ENCODE assay signal across 8 cellular contexts in genomic region chr12:82685721-82686222, GRCh38. TPM values are rescaled to one million over a fixed set of nuclear protein-coding genes. Genes with fewer than 3 reads are reported as not detected.
DNase-seq lines count a peak whose midpoint lies in the region; ATAC-seq and TF ChIP-seq lines count a peak whose summit lies in the region.

No MANE protein-coding gene starts in this region.

- H3K27me3 Mint-ChIP-seq in activated T-helper 17 cell treated with anti-CD3 and anti-CD28 coated beads, Interleukin-2, amount 50 U/mL, for 72 hours: peaks cover 10% of the 10 kb centered on the region
- peaks cover 4 to 9% (median 4%) of the 10 kb centered on the region in 5 donors for H3K27me3 Mint-ChIP-seq in naive thymus-derived CD8-positive, alpha-beta T cell
- H3K27me3 Mint-ChIP-seq in stimulated activated naive B cell treated with anti-CD40 and anti-IgM and Interleukin-4, amounts not matched to agents 10 μg/mL and 1 μg/mL and 100 μg/mL, for 72 hours: peaks cover 11 to 15% of the 10 kb centered on the region in 2 donors

- TF ChIP-seq CTCF in LNCAP (IDR thresholded peaks at IDR 0.05) (peak; percentile 75), fibroblast of mammary gland (conservative IDR thresholded peaks at IDR 0.05; ENCODE audit: control insufficient read depth, insufficient read depth, low read depth, low read length) (peak; percentile 82)

- peak overlapping the region; percentile 93 for H3K27ac Mint-ChIP-seq in activated T-helper 17 cell treated with anti-CD3 and anti-CD28 coated beads, Interleukin-2, amount 50 U/mL, for 72 hours
- peak overlapping the region; percentile 80 to 96 (median 93) for H3K27ac Mint-ChIP-seq in naive thymus-derived CD8-positive, alpha-beta T cell
- H3K27ac Mint-ChIP-seq in stimulated activated naive B cell treated with anti-CD40 and anti-IgM and Interleukin-4, amounts not matched to agents 10 μg/mL and 1 μg/mL and 100 μg/mL, for 72 hours: peak overlapping the region; percentile 79

- H3K4me1 Mint-ChIP-seq in activated T-helper 17 cell treated with anti-CD3 and anti-CD28 coated beads, Interleukin-2, amount 50 U/mL, for 72 hours: peaks cover 8% of the 10 kb centered on the region
- H3K4me1 Mint-ChIP-seq in naive thymus-derived CD8-positive, alpha-beta T cell: peaks cover 4 to 20% (median 14%) of the 10 kb centered on the region in 4 donors
- peaks cover 9 to 11% of the 10 kb centered on the region in 2 donors for H3K4me1 Mint-ChIP-seq in stimulated activated naive B cell treated with anti-CD40 and anti-IgM and Interleukin-4, amounts not matched to agents 10 μg/mL and 1 μg/mL and 100 μg/mL, for 72 hours

- H3K36me3 Mint-ChIP-seq in activated T-helper 17 cell treated with anti-CD3 and anti-CD28 coated beads, Interleukin-2, amount 50 U/mL, for 72 hours (ENCODE audit: low read depth): no peaks in the 10 kb centered on the region
- no peaks in the 10 kb centered on the region for H3K36me3 Mint-ChIP-seq in naive thymus-derived CD8-positive, alpha-beta T cell
- peaks cover 0 to 2% of the 10 kb centered on the region in 2 donors for H3K36me3 Mint-ChIP-seq in stimulated activated naive B cell treated with anti-CD40 and anti-IgM and Interleukin-4, amounts not matched to agents 10 μg/mL and 1 μg/mL and 100 μg/mL, for 72 hours

- POLR2A ChIA-PET in naive thymus-derived CD8-positive, alpha-beta T cell (lab: Charles Lee): interaction anchor here (1.6 kb wide), 1 partner anchor 8 kb away, joined by 3 read pairs; no protein-coding TSS in a partner anchor

- peak; percentile 69 for ATAC-seq in activated T-helper 17 cell treated with anti-CD3 and anti-CD28 coated beads, Interleukin-2, amount 50 U/mL, for 72 hours (replicated peaks)
- ATAC-seq in naive thymus-derived CD8-positive, alpha-beta T cell: peak; percentile 60 to 65
- peak; percentile 76 to 80 for ATAC-seq in stimulated activated naive B cell treated with anti-CD40 and anti-IgM and Interleukin-4, amounts not matched to agents 10 μg/mL and 1 μg/mL and 100 μg/mL, for 72 hours (replicated peaks)

- no peaks in the 10 kb centered on the region for H3K9me3 Mint-ChIP-seq in activated T-helper 17 cell treated with anti-CD3 and anti-CD28 coated beads, Interleukin-2, amount 50 U/mL, for 72 hours
- no peaks in the 10 kb centered on the region for H3K9me3 Mint-ChIP-seq in naive thymus-derived CD8-positive, alpha-beta T cell
- no peaks in the 10 kb centered on the region for H3K9me3 Mint-ChIP-seq in stimulated activated naive B cell treated with anti-CD40 and anti-IgM and Interleukin-4, amounts not matched to agents 10 μg/mL and 1 μg/mL and 100 μg/mL, for 72 hours

- peak overlapping the region; percentile 97 for H3K4me3 Mint-ChIP-seq in activated T-helper 17 cell treated with anti-CD3 and anti-CD28 coated beads, Interleukin-2, amount 50 U/mL, for 72 hours
- peak overlapping the region; percentile 86 to 99 (median 95) for H3K4me3 Mint-ChIP-seq in naive thymus-derived CD8-positive, alpha-beta T cell
- peak overlapping the region; percentile 89 for H3K4me3 Mint-ChIP-seq in stimulated activated naive B cell treated with anti-CD40 and anti-IgM and Interleukin-4, amounts not matched to agents 10 μg/mL and 1 μg/mL and 100 μg/mL, for 72 hours

- DNase-seq in EL: peak; percentile 86
- DNase-seq in H4 (ENCODE audit: low spot score): peak; percentile 95
- DNase-seq in RKO (ENCODE audit: low spot score): peak; percentile 93
- DNase-seq in fibroblast of mammary gland (ENCODE audit: low read depth): peak; percentile 91
- DNase-seq in naive thymus-derived CD8-positive, alpha-beta T cell: peak; percentile 77 to 94 (median 86)
- DNase-seq in stimulated activated naive B cell treated with anti-CD40 and anti-IgM and Interleukin-4, amounts not matched to agents 10 μg/mL and 1 μg/mL and 100 μg/mL, for 72 hours: peak; percentile 86

- H3K4me3 ChIP-seq in fibroblast of mammary gland (ENCODE audit: control insufficient read depth, low read depth, low read length): peak overlapping the region; percentile 85

RNA-seq across cellular contexts. Expression of gene TMTC2, which starts 0.9 kb away (rescaled TPM):
- 2.6 and 4.0 TPM in 2 replicates for total RNA-seq in H4 (2014; rRNA removed; shearing (Covaris generic))
- 10 to 100 TPM in 1 of 2 donors, 1 to 10 TPM in 1; 5.8 to 11.2 TPM for total RNA-seq in activated T-helper 17 cell treated with anti-CD3 and anti-CD28 coated beads, Interleukin-2, amount 50 U/mL, for 72 hours
- total RNA-seq in naive thymus-derived CD8-positive, alpha-beta T cell: 1 to 10 TPM; 3.7 to 4.0 TPM
- polyA plus RNA-seq in naive thymus-derived CD8-positive, alpha-beta T cell: under 1 TPM in 2 of 3 donors, not detected in 1; 0.14 to 0.16 TPM

Comparison
In these comparisons a context has a peak if more than half of its experiments do, and no peak if none do; other contexts are left out.
1. Peak in every context shown above with its lines: DNase-seq, ATAC-seq and H3K4me3 ChIP-seq.